Comparison of ENCODE assay signal across 24 cellular contexts in the genomic region with DNA sequence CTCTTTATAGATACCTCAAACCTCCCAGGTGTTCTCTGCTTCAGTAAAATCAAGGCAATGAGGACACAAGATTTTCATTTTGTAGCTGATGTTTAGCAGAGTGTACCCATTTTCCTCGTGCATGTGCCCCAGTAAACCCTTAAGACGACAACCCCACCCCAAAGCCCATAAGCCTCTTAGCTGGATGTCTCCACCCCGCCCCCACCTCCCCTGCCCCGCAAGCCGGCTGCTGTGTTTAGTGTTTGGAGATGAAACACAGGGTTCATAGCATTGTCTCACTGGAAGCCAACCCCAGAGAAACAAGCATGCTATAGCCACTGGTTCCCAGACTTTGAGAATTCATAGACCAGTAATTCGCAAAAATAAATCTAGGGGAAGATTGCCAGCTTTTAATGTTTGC.
"Had no signal": no experiment of that assay in that cellular context is flagged by ENCODE, and none has a peak within 500 bp of the region (broad histone marks: within the 10 kb centered on the region; RNA-seq: fewer than 3 reads in every experiment).

No MANE protein-coding gene starts in this region.

- H3K36me3 Mint-ChIP-seq: activated naive CD4-positive, alpha-beta T cell treated with anti-CD3 and anti-CD28 coated beads, Interleukin-2, amount 50 U/mL, for 72 hours; activated naive CD8-positive, alpha-beta T cell treated with anti-CD3 and anti-CD28 coated beads, Interleukin-2, amount 10 ng/mL, durations not matched to agents 7 days and 5 days; brain; WTC11 had no signal

- H3K4me3 Mint-ChIP-seq: activated CD8-positive, alpha-beta T cell treated with anti-CD3 and anti-CD28 coated beads for 36 hours; activated naive CD4-positive, alpha-beta T cell treated with anti-CD3 and anti-CD28 coated beads, Interleukin-2, amount 10 ng/mL, durations not matched to agents 7 days and 5 days; activated naive CD8-positive, alpha-beta T cell treated with anti-CD3 and anti-CD28 coated beads, Interleukin-2, amount 10 ng/mL, durations not matched to agents 7 days and 5 days; activated T-cell treated with anti-CD3 and anti-CD28 coated beads, Interleukin-2, amount 50 U/mL, for 4 hours; activated T-helper 17 cell treated with anti-CD3 and anti-CD28 coated beads, Interleukin-2, amount 50 U/mL, for 72 hours; brain; WTC11 had no signal

- ATAC-seq: activated CD8-positive, alpha-beta T cell treated with anti-CD3 and anti-CD28 coated beads for 36 hours; activated naive CD4-positive, alpha-beta T cell treated with anti-CD3 and anti-CD28 coated beads, Interleukin-2, amount 50 U/mL, for 72 hours; activated T-cell treated with anti-CD3 and anti-CD28 coated beads, Interleukin-2, amount 50 U/mL, for 4 hours; activated T-helper 17 cell treated with anti-CD3 and anti-CD28 coated beads, Interleukin-2, amount 50 U/mL, for 72 hours; gastroesophageal sphincter; heart right ventricle; WTC11 had no signal

- H3K4me1 Mint-ChIP-seq: activated naive CD4-positive, alpha-beta T cell treated with anti-CD3 and anti-CD28 coated beads, Interleukin-2, amount 10 ng/mL, durations not matched to agents 7 days and 5 days; brain had no signal

- DNase-seq: activated CD4-positive, alpha-beta T cell treated with anti-CD3 and anti-CD28 coated beads for 1 hour; activated CD4-positive, alpha-beta T cell treated with anti-CD3 and anti-CD28 coated beads for 48 hours; activated CD4-positive, alpha-beta T cell treated with anti-CD3 and anti-CD28 coated beads, Interleukin-2, amount 50 U/mL, for 1 hour; activated CD4-positive, alpha-beta T cell treated with anti-CD3 and anti-CD28 coated beads, Interleukin-2, amount 50 U/mL, for 48 hours; activated CD8-positive, alpha-beta memory T cell treated with anti-CD3 and anti-CD28 coated beads for 24 hours; activated CD8-positive, alpha-beta T cell treated with anti-CD3 and anti-CD28 coated beads for 36 hours; activated gamma-delta T cell; activated naive CD4-positive, alpha-beta T cell; activated naive CD4-positive, alpha-beta T cell treated with anti-CD3 and anti-CD28 coated beads, Interleukin-2, amount 10 ng/mL, durations not matched to agents 7 days and 5 days; activated naive CD8-positive, alpha-beta T cell treated with anti-CD3 and anti-CD28 coated beads, Interleukin-2, amount 10 ng/mL, durations not matched to agents 7 days and 5 days; activated T-cell treated with anti-CD3 and anti-CD28 coated beads, Interleukin-2, amount 50 U/mL, for 4 hours; central memory CD4-positive, alpha-beta T cell; cerebellar nuclear complex; colonic mucosa; effector CD8-positive, alpha-beta T cell; esophagus squamous epithelium; foreskin melanocyte; heart right ventricle; T-helper 2 cell had no signal

- H3K9me3 Mint-ChIP-seq: activated CD8-positive, alpha-beta T cell treated with anti-CD3 and anti-CD28 coated beads for 36 hours; activated naive CD4-positive, alpha-beta T cell treated with anti-CD3 and anti-CD28 coated beads, Interleukin-2, amount 10 ng/mL, durations not matched to agents 7 days and 5 days; activated naive CD4-positive, alpha-beta T cell treated with anti-CD3 and anti-CD28 coated beads, Interleukin-2, amount 50 U/mL, for 72 hours; activated T-cell treated with anti-CD3 and anti-CD28 coated beads, Interleukin-2, amount 50 U/mL, for 4 hours; activated T-helper 17 cell treated with anti-CD3 and anti-CD28 coated beads, Interleukin-2, amount 50 U/mL, for 72 hours; brain; WTC11 had no signal

- H3K27me3 Mint-ChIP-seq: activated CD8-positive, alpha-beta T cell treated with anti-CD3 and anti-CD28 coated beads for 36 hours; activated naive CD8-positive, alpha-beta T cell treated with anti-CD3 and anti-CD28 coated beads, Interleukin-2, amount 10 ng/mL, durations not matched to agents 7 days and 5 days; activated T-helper 17 cell treated with anti-CD3 and anti-CD28 coated beads, Interleukin-2, amount 50 U/mL, for 72 hours had no signal

- H3K27ac Mint-ChIP-seq: activated CD8-positive, alpha-beta T cell treated with anti-CD3 and anti-CD28 coated beads for 36 hours; activated naive CD4-positive, alpha-beta T cell treated with anti-CD3 and anti-CD28 coated beads, Interleukin-2, amount 10 ng/mL, durations not matched to agents 7 days and 5 days; activated naive CD4-positive, alpha-beta T cell treated with anti-CD3 and anti-CD28 coated beads, Interleukin-2, amount 50 U/mL, for 72 hours; activated naive CD8-positive, alpha-beta T cell treated with anti-CD3 and anti-CD28 coated beads, Interleukin-2, amount 10 ng/mL, durations not matched to agents 7 days and 5 days; activated T-helper 17 cell treated with anti-CD3 and anti-CD28 coated beads, Interleukin-2, amount 50 U/mL, for 72 hours; WTC11 had no signal
